13 cellular contexts compared by ENCODE assay signal in the genomic region with DNA sequence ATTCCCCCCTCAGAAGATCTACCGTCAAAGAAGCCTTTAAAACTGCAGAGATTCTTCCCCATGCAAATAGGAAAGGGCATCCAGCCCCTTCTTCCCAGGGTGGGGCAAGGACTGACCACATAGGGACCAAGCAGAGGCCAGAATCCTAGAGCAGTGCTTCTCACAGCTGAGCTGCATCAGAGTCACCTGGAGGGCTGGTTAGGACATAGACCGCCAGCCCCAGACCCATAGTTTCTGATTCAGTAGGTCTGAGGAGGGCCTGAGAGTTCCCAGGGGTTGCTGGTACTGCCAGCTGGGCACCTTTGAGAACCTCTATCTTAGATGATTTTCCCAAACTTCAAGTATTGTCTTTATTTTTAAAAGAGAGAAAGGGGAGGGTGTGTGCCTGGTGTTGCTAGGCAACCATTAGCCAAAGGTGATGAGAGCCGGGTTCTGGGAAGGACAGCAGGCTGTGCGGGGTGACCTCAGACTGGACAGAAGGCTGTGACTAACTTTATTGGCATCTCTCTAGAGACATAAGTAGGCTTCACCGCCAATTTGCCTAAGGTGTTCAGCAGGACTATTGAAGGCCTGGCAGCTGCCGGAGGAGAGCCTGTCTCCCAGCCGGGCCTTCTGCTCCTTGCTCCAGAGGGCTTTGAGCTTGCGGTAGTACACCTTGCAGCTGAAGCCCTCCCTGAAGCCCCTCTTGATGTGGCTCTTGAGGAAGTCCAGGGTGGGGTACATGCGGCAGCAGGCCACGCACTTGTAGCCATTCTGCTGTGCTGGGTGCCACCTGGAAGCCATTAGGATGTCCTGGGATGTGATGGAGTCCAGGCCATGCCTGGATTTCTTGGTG. TPM values are rescaled to one million over a fixed set of nuclear protein-coding genes. Genes with fewer than 3 reads are reported as not detected.
DNase-seq lines count a peak whose midpoint lies in the region; ATAC-seq lines count a peak whose summit lies in the region.
"Had no signal": no experiment of that assay in that cellular context is flagged by ENCODE, and none has a peak within 500 bp of the region (broad histone marks: within the 10 kb centered on the region; RNA-seq: fewer than 3 reads in every experiment).

No MANE protein-coding gene starts in this region.

- H3K27ac ChIP-seq in neuronal stem cell (replicated peaks; ENCODE audit: low read length): no peak overlapping the region

- H3K9me3 ChIP-seq in neuronal stem cell (replicated peaks in 1 of 2; ENCODE audit: control insufficient read depth in 2 of 2, insufficient read depth in 1 of 2, low read depth in 1 of 2, low read length in 2 of 2): no peaks in the 10 kb centered on the region

- no CpG with 5 or more reads among the region's 10 CpGs for WGBS in neuronal stem cell (ENCODE audit: extremely low coverage in 2 of 2, insufficient read length in 2 of 2, insufficient replicate concordance in 1 of 2), 2 donors

- H3K14ac ChIP-seq in neuronal stem cell (ENCODE audit: low read length): no peak overlapping the region

- no peaks in the 10 kb centered on the region for H3K79me1 ChIP-seq in neuronal stem cell (ENCODE audit: low read depth, low read length)

- no peaks in the 10 kb centered on the region for H3K27me3 ChIP-seq in neuronal stem cell (ENCODE audit: control insufficient read depth in 3 of 3, insufficient read depth in 3 of 3, low read depth in 1 of 3, low read length in 3 of 3)

- H3K23ac ChIP-seq in neuronal stem cell (ENCODE audit: low read depth, low read length, poor library complexity): peak overlapping the region; percentile 52

- H3K4me3 ChIP-seq in neuronal stem cell (ENCODE audit: low read length in 2 of 2): no peak overlapping the region

- peak overlapping the region; percentile 25 for H2AK5ac ChIP-seq in neuronal stem cell (ENCODE audit: low read depth, low read length)

- H3K4me1 ChIP-seq in neuronal stem cell (ENCODE audit: control insufficient read depth in 2 of 2, insufficient read depth in 1 of 2, low read depth in 1 of 2, low read length in 2 of 2): peaks cover 2 to 14% of the 10 kb centered on the region in 2 donors

- H2BK12ac ChIP-seq in neuronal stem cell (ENCODE audit: low read length): no peak overlapping the region

- no peak overlapping the region for H3K4ac ChIP-seq in neuronal stem cell (ENCODE audit: low read length)

- H2BK120ac ChIP-seq in neuronal stem cell (ENCODE audit: low read depth, low read length): no peak overlapping the region

- peaks cover 0 to 44% of the 10 kb centered on the region in 2 donors for H3K36me3 ChIP-seq in neuronal stem cell (replicated peaks in 1 of 2; ENCODE audit: control insufficient read depth in 2 of 2, insufficient read depth in 2 of 2, low read length in 2 of 2)

- in situ Hi-C loops in G401 (cut with HindIII; ENCODE audit: low sequenced_read_pairs): no loop called here

- peak overlapping the region; percentile 29 for H2BK5ac ChIP-seq in neuronal stem cell (ENCODE audit: low read length)

- H2AFZ ChIP-seq in neuronal stem cell (ENCODE audit: low read length): no peak overlapping the region

- H3K9ac ChIP-seq in neuronal stem cell (ENCODE audit: low read depth, low read length, poor library complexity): no peak overlapping the region

- ATAC-seq in GM21576 (IDR thresholded peaks at IDR 0.05; ENCODE audit: unreplicated experiment): no peak
- ATAC-seq: activated naive CD4-positive, alpha-beta T cell treated with anti-CD3 and anti-CD28 coated beads, Interleukin-2, amount 50 U/mL, for 72 hours had no signal

- no peak overlapping the region for H4K8ac ChIP-seq in neuronal stem cell (ENCODE audit: low read depth, low read length)

- no peak overlapping the region for H2BK15ac ChIP-seq in neuronal stem cell (ENCODE audit: low read length)

- H4K91ac ChIP-seq in neuronal stem cell (ENCODE audit: low read depth, low read length, poor library complexity): no peak overlapping the region

- no peak overlapping the region for H3K4me2 ChIP-seq in neuronal stem cell (ENCODE audit: insufficient read depth, low read length, poor library complexity, severe bottlenecking)

- H3K18ac ChIP-seq in neuronal stem cell (ENCODE audit: low read length): peak overlapping the region; percentile 78

- DNase-seq in G401 (ENCODE audit: low spot score) (peak; percentile 24), NCI-H226 (peak; percentile 59), cerebellar cortex (ENCODE audit: low spot score) (peak; percentile 19), neuronal stem cell (ENCODE audit: low spot score) (no peak), superior temporal gyrus (ENCODE audit: extremely low spot score) (no peak), NCI-H146 treated with DMSO at 0.1 percent for 48 hours (lab: John Stamatoyannopoulos, UW; ENCODE audit: unreplicated experiment) (no peak), GOT3 (lab: John Stamatoyannopoulos, UW) (no peak)
- DNase-seq: CD4-positive, alpha-beta T cell; naive B cell; NCI-H524; right cardiac atrium had no signal

RNA-seq across cellular contexts. Expression of a gene that starts 2.9 kb away (rescaled TPM):
- not detected in 2 replicates for total RNA-seq in G401 (2014; rRNA removed; shearing (Covaris generic))
- not detected for polyA plus RNA-seq in neuronal stem cell (2013, experiment 1 of 2)
- not detected for polyA plus RNA-seq in neuronal stem cell (2013, experiment 2 of 2)
- total RNA-seq: activated naive CD4-positive, alpha-beta T cell treated with anti-CD3 and anti-CD28 coated beads, Interleukin-2, amount 50 U/mL, for 72 hours; CD4-positive, alpha-beta T cell; right cardiac atrium had no signal
- polyA plus RNA-seq: right cardiac atrium had no signal

RNA-seq across cellular contexts. Expression of a gene that starts 7.8 kb away (rescaled TPM):
- total RNA-seq in G401 (2014; rRNA removed; shearing (Covaris generic)): 2.4 TPM in 1 of 2 replicates, not detected in the other
- 3.6 TPM for polyA plus RNA-seq in neuronal stem cell (2013, experiment 1 of 2)
- 3.8 TPM for polyA plus RNA-seq in neuronal stem cell (2013, experiment 2 of 2)
- total RNA-seq: CD4-positive, alpha-beta T cell had no signal

RNA-seq across cellular contexts. Expression of a gene that starts 38.2 kb away (rescaled TPM):
- not detected in 2 replicates for total RNA-seq in G401 (2014; rRNA removed; shearing (Covaris generic))
- not detected for polyA plus RNA-seq in neuronal stem cell (2013, experiment 1 of 2)
- not detected for polyA plus RNA-seq in neuronal stem cell (2013, experiment 2 of 2)
- total RNA-seq: CD4-positive, alpha-beta T cell had no signal

Comparison
In these comparisons a context has a peak if more than half of its experiments do, and no peak if none do; other contexts are left out.
1. DNase-seq: peak in G401 (single experiment), NCI-H226 (single experiment) and cerebellar cortex (single experiment); none in neuronal stem cell (single experiment), superior temporal gyrus (single experiment), NCI-H146 treated with DMSO at 0.1 percent for 48 hours (single experiment) and GOT3 (single experiment).